Comparison of ENCODE assay signal across 16 cellular contexts in the genomic region with DNA sequence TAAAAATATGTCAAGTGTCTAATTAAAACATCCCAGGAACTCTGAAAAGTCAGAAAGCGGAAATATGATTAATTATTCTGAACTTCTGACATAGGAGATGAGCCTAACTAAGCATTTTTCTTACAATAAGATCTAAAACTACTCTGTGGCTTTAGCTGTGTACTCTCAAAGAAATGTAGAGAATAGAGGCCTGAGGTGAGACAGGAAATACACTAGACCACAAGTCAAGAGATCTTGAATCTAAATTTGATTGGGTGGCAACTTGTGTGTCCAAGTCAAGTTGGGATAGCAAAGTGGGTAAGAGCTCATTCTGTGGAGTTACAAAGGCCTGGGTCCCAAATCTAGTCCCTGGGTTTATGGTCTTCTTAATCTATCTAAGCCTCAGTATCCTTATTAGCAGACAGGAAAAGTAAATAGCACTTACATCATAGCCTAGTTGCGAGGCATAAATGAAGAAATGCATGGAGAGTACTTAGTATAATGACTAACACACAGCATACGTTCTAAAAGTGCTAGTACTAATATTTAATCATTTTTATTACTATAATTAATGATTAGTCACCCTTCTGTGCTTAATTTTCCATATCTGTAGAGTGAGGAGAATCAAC. TPM values are rescaled to one million over a fixed set of nuclear protein-coding genes. Genes with fewer than 3 reads are reported as not detected.
DNase-seq lines count a peak whose midpoint lies in the region; ATAC-seq lines count a peak whose summit lies in the region.
"Had no signal": no experiment of that assay in that cellular context is flagged by ENCODE, and none has a peak within 500 bp of the region (broad histone marks: within the 10 kb centered on the region; RNA-seq: fewer than 3 reads in every experiment).

No MANE protein-coding gene starts in this region.

- no peaks in the 10 kb centered on the region for H3K9me3 Mint-ChIP-seq in activated naive CD4-positive, alpha-beta T cell treated with anti-CD3 and anti-CD28 coated beads for 36 hours
- H3K9me3 Mint-ChIP-seq in activated naive CD8-positive, alpha-beta T cell treated with anti-CD3 and anti-CD28 coated beads, Interleukin-2, amount 50 U/mL, for 24 hours: no peaks in the 10 kb centered on the region
- H3K9me3 Mint-ChIP-seq in stimulated activated memory B cell treated with anti-CD40 and anti-IgM and Interleukin-4, amounts not matched to agents 10 μg/mL and 1 μg/mL and 100 μg/mL, for 72 hours: no peaks in the 10 kb centered on the region

- intact Hi-C loops in activated naive CD4-positive, alpha-beta T cell treated with anti-CD3 and anti-CD28 coated beads for 36 hours (cut with micrococcal nuclease): loop anchor here (1.0 kb wide), 1 partner anchor 9 kb away; a partner anchor contains a TSS

- H3K4me3 Mint-ChIP-seq in activated naive CD4-positive, alpha-beta T cell treated with anti-CD3 and anti-CD28 coated beads for 36 hours: no peak overlapping the region
- no peak overlapping the region for H3K4me3 Mint-ChIP-seq in activated naive CD8-positive, alpha-beta T cell treated with anti-CD3 and anti-CD28 coated beads, Interleukin-2, amount 50 U/mL, for 24 hours
- no peak overlapping the region for H3K4me3 Mint-ChIP-seq in stimulated activated memory B cell treated with anti-CD40 and anti-IgM and Interleukin-4, amounts not matched to agents 10 μg/mL and 1 μg/mL and 100 μg/mL, for 72 hours

- H3K36me3 Mint-ChIP-seq in activated naive CD4-positive, alpha-beta T cell treated with anti-CD3 and anti-CD28 coated beads for 36 hours (ENCODE audit: low read depth): no peaks in the 10 kb centered on the region
- H3K36me3 Mint-ChIP-seq in activated naive CD8-positive, alpha-beta T cell treated with anti-CD3 and anti-CD28 coated beads, Interleukin-2, amount 50 U/mL, for 24 hours (ENCODE audit: low read depth): no peaks in the 10 kb centered on the region
- no peaks in the 10 kb centered on the region for H3K36me3 Mint-ChIP-seq in stimulated activated memory B cell treated with anti-CD40 and anti-IgM and Interleukin-4, amounts not matched to agents 10 μg/mL and 1 μg/mL and 100 μg/mL, for 72 hours

- ATAC-seq in activated naive CD8-positive, alpha-beta T cell treated with anti-CD3 and anti-CD28 coated beads, Interleukin-2, amount 50 U/mL, for 24 hours: peak; percentile 57
- ATAC-seq in stimulated activated memory B cell treated with anti-CD40 and anti-IgM and Interleukin-4, amounts not matched to agents 10 μg/mL and 1 μg/mL and 100 μg/mL, for 72 hours: no peak
- ATAC-seq in GM18858 (IDR thresholded peaks at IDR 0.05; ENCODE audit: unreplicated experiment) (no peak), GM21717 (IDR thresholded peaks at IDR 0.05; ENCODE audit: unreplicated experiment) (no peak)

- DNase-seq in activated naive CD4-positive, alpha-beta T cell treated with anti-CD3 and anti-CD28 coated beads for 36 hours: no peak
- no peak for DNase-seq in activated naive CD4-positive, alpha-beta T cell (lab: John Stamatoyannopoulos, UW)
- DNase-seq in KG1 (lab: John Stamatoyannopoulos, UW) (peak; percentile 41), COLO829 (ENCODE audit: low spot score) (no peak)
- DNase-seq in activated naive CD8-positive, alpha-beta T cell treated with anti-CD3 and anti-CD28 coated beads, Interleukin-2, amount 50 U/mL, for 24 hours: no peak
- DNase-seq: caudate nucleus, DMS153, H7, midbrain, NCI-H2227 treated with DMSO at 0.1 percent for 48 hours, SK-N-SH, thyroid gland had no signal

- CTCF ChIA-PET in activated naive CD4-positive, alpha-beta T cell treated with anti-CD3 and anti-CD28 coated beads for 36 hours (lab: Charles Lee): interaction anchor here (0.5 to 2.2 kb wide), 3 partner anchors 26 to 181 kb away, joined by 3 to 7 read pairs (median 3); no protein-coding TSS in a partner anchor

- H3K27ac Mint-ChIP-seq in activated naive CD4-positive, alpha-beta T cell treated with anti-CD3 and anti-CD28 coated beads for 36 hours: peak overlapping the region; percentile 48
- peak overlapping the region; percentile 17 for H3K27ac Mint-ChIP-seq in activated naive CD8-positive, alpha-beta T cell treated with anti-CD3 and anti-CD28 coated beads, Interleukin-2, amount 50 U/mL, for 24 hours
- no peak overlapping the region for H3K27ac Mint-ChIP-seq in stimulated activated memory B cell treated with anti-CD40 and anti-IgM and Interleukin-4, amounts not matched to agents 10 μg/mL and 1 μg/mL and 100 μg/mL, for 72 hours

- H3K4me1 Mint-ChIP-seq in activated naive CD4-positive, alpha-beta T cell treated with anti-CD3 and anti-CD28 coated beads for 36 hours (ENCODE audit: low read depth): peaks cover 34% of the 10 kb centered on the region
- peaks cover 38% of the 10 kb centered on the region for H3K4me1 Mint-ChIP-seq in activated naive CD8-positive, alpha-beta T cell treated with anti-CD3 and anti-CD28 coated beads, Interleukin-2, amount 50 U/mL, for 24 hours
- peaks cover 6% of the 10 kb centered on the region for H3K4me1 Mint-ChIP-seq in stimulated activated memory B cell treated with anti-CD40 and anti-IgM and Interleukin-4, amounts not matched to agents 10 μg/mL and 1 μg/mL and 100 μg/mL, for 72 hours

- H3K27me3 Mint-ChIP-seq in activated naive CD4-positive, alpha-beta T cell treated with anti-CD3 and anti-CD28 coated beads for 36 hours (ENCODE audit: low read depth): no peaks in the 10 kb centered on the region
- no peaks in the 10 kb centered on the region for H3K27me3 Mint-ChIP-seq in activated naive CD8-positive, alpha-beta T cell treated with anti-CD3 and anti-CD28 coated beads, Interleukin-2, amount 50 U/mL, for 24 hours
- H3K27me3 Mint-ChIP-seq in stimulated activated memory B cell treated with anti-CD40 and anti-IgM and Interleukin-4, amounts not matched to agents 10 μg/mL and 1 μg/mL and 100 μg/mL, for 72 hours: no peaks in the 10 kb centered on the region

RNA-seq across cellular contexts. Expression of a gene that starts 9.4 kb away (rescaled TPM):
- total RNA-seq in activated naive CD4-positive, alpha-beta T cell treated with anti-CD3 and anti-CD28 coated beads for 36 hours: under 1 TPM; 0.24 to 0.32 TPM
- total RNA-seq: endothelial cell of umbilical vein, H7 had no signal

RNA-seq across cellular contexts. Expression of a gene that starts 20.3 kb away (rescaled TPM):
- 1,000 to 10,000 TPM; 1,008 to 1,043 TPM for total RNA-seq in activated naive CD4-positive, alpha-beta T cell treated with anti-CD3 and anti-CD28 coated beads for 36 hours
